ENCODE assay signal across 7 cellular contexts in the genomic region with DNA sequence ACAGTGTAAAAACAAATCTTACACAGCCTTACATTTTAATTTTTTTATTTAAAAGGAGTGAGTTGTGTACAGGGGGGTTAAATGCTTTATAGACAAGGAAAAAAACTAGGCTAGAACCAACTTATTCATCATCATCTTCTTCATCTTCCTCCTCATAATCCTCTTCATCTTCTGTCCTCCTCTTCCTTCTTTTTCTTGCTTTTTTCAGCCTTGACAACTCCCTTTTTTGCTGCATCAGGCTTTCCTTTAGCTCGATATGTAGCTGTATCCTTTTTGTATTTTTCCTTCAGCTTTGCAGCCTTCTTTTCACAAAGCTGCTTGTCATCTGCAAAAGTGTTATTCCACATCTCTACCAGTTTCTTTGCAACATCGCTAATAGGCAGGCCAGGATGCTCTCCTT.
"Had no signal": no experiment of that assay in that cellular context is flagged by ENCODE, and none has a peak within 500 bp of the region (broad histone marks: within the 10 kb centered on the region; RNA-seq: fewer than 3 reads in every experiment).

No MANE protein-coding gene starts in this region.

- FAIRE-seq: G401.6, GM12878, GM12891, GM12892, GM18507, GM19239 had no signal

- DNase-seq: GF-D8 had no signal

- ATAC-seq: GM12878 had no signal

- H3K4me3 ChIP-seq: GM12878 had no signal
